Comparison of ENCODE assay signal across 26 cellular contexts in the genomic region with DNA sequence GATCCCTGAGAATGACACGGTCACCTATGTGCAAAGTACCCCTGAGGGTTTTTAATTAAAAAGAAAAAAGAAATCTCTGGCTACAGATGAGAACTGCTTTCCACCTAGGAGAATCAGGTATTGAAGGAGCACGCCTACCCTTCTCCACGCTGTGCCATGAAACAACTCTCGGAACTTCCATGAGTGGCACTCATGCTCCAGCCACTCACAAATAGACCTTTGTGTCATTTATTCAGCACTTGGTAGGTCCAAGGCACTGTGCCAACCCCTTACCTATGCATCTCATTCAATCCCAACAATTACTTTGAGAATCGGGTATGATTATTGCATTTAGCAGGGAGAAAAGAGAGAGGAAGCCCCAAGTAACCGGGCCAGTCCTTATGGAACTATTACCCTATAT. TPM values are rescaled to one million over a fixed set of nuclear protein-coding genes. Genes with fewer than 3 reads are reported as not detected.
DNase-seq lines count a peak whose midpoint lies in the region; ATAC-seq, FAIRE-seq and TF ChIP-seq lines count a peak whose summit lies in the region.
"Had no signal": no experiment of that assay in that cellular context is flagged by ENCODE, and none has a peak within 500 bp of the region (broad histone marks: within the 10 kb centered on the region; RNA-seq: fewer than 3 reads in every experiment).

No MANE protein-coding gene starts in this region.

- no peak overlapping the region for H3K4me2 ChIP-seq in H1 (ENCODE audit: insufficient read depth in 1 of 2, low read depth in 2 of 2, low read length in 2 of 2)
- H3K4me2 ChIP-seq: PC-9 had no signal

- TF ChIP-seq CTCF in H1 (IDR thresholded peaks at IDR 0.05; ENCODE audit: control extremely low read depth in 1 of 3, insufficient read depth in 1 of 3, low read depth in 1 of 3, low read length in 3 of 3) (no peak), upper lobe of right lung (IDR thresholded peaks at IDR 0.05) (no peak)

- POLR2A ChIA-PET in H1 (lab: Charles Lee; ENCODE audit: partially characterized antibody), result no interaction called here

- H2BK120ac ChIP-seq in H1 (replicated peaks; ENCODE audit: low read depth, low read length), result no peak overlapping the region

- H3K27me3 ChIP-seq in H1 (replicated peaks in 1 of 4; ENCODE audit: control insufficient read depth in 3 of 4, extremely low read depth in 1 of 4, insufficient read depth in 3 of 4, low read length in 3 of 4) (no peaks in the 10 kb centered on the region), upper lobe of right lung (no peaks in the 10 kb centered on the region)
- H3K27me3 ChIP-seq: esophagus squamous epithelium, right lobe of liver, transverse colon had no signal

- no peaks in the 10 kb centered on the region for H3K79me2 ChIP-seq in H1 (ENCODE audit: control insufficient read depth in 1 of 2, insufficient read depth in 2 of 2, low read length in 2 of 2)

- H3K4ac ChIP-seq in H1 (replicated peaks; ENCODE audit: insufficient read length, low read depth, low read length), result no peak overlapping the region

- H3K36me3 ChIP-seq in H1 (ENCODE audit: control insufficient read depth in 2 of 4, insufficient read depth in 4 of 4, low read length in 3 of 4) (no peaks in the 10 kb centered on the region), upper lobe of right lung (no peaks in the 10 kb centered on the region)
- H3K36me3 ChIP-seq: esophagus squamous epithelium, prostate gland, right lobe of liver, transverse colon had no signal

- H3K9me3 ChIP-seq in H1 (ENCODE audit: insufficient read depth in 2 of 2, low read depth in 1 of 2, low read length in 1 of 2) (no peaks in the 10 kb centered on the region), upper lobe of right lung (no peaks in the 10 kb centered on the region)
- H3K9me3 ChIP-seq: esophagus squamous epithelium, prostate gland, right lobe of liver, transverse colon had no signal

- H3K23me2 ChIP-seq in H1 (ENCODE audit: low read depth, low read length), result no peaks in the 10 kb centered on the region

- H3K4me1 ChIP-seq in H1 (replicated peaks in 1 of 4; ENCODE audit: control insufficient read depth in 3 of 4, insufficient read depth in 4 of 4, low read length in 3 of 4), result 0 out of 7 replicates have a peak, but pooled peaks cover 0 to 2% (median 0%) of the 10 kb centered on the region in 4 experiments
- H3K4me1 ChIP-seq in upper lobe of right lung, result peaks cover 11% of the 10 kb centered on the region
- H3K4me1 ChIP-seq: prostate gland had no signal

- H2BK12ac ChIP-seq in H1 (ENCODE audit: low read depth, low read length), result peak overlapping the region; percentile 28; the same call in 1 of the 2 replicates

- H2BK15ac ChIP-seq in H1 (ENCODE audit: low read length), result no peak overlapping the region

- 0 out of 2 replicates have a peak overlapping the region, but pooled peaks have one; percentile 11 for H2AFZ ChIP-seq in H1 (ENCODE audit: low read length)
- H2AFZ ChIP-seq: PC-9 had no signal

- no peaks in the 10 kb centered on the region for H4K20me1 ChIP-seq in H1 (replicated peaks in 1 of 2; ENCODE audit: control insufficient read depth in 1 of 2, insufficient read depth in 2 of 2, low read length in 2 of 2)

- peak overlapping the region; percentile 65 for H3K27ac Mint-ChIP-seq in stimulated activated naive CD8-positive, alpha-beta T cell treated with anti-CD3 and anti-CD28 coated beads, Interleukin-15, Interleukin-2, amounts not matched to agents 100 ng/mL and 50 ng/mL, for 24 hours

- peaks cover 87% of the 10 kb centered on the region for H3K4me1 Mint-ChIP-seq in stimulated activated naive CD8-positive, alpha-beta T cell treated with anti-CD3 and anti-CD28 coated beads, Interleukin-15, Interleukin-2, amounts not matched to agents 100 ng/mL and 50 ng/mL, for 24 hours (ENCODE audit: low read depth)

- H3K9ac ChIP-seq in H1 (replicated peaks in 1 of 4; ENCODE audit: extremely low read depth in 1 of 4, low read depth in 3 of 4, low read length in 3 of 4), result no peak overlapping the region

- H3K79me1 ChIP-seq in H1 (ENCODE audit: low read depth, low read length), result no peaks in the 10 kb centered on the region

- no peaks in the 10 kb centered on the region for H3K27me3 Mint-ChIP-seq in stimulated activated naive CD8-positive, alpha-beta T cell treated with anti-CD3 and anti-CD28 coated beads, Interleukin-15, Interleukin-2, amounts not matched to agents 100 ng/mL and 50 ng/mL, for 24 hours
- H3K27me3 Mint-ChIP-seq: activated CD4-positive, alpha-beta T cell treated with anti-CD3 and anti-CD28 coated beads for 36 hours had no signal

- H3K4me3 ChIP-seq in H1 (ENCODE audit: extremely low read depth in 1 of 4, insufficient read depth in 2 of 4, low read depth in 3 of 4, low read length in 4 of 4), result no peak overlapping the region
- H3K4me3 ChIP-seq in upper lobe of right lung, result no peak overlapping the region
- H3K4me3 ChIP-seq: esophagus squamous epithelium, PC-9, prostate gland, right lobe of liver, transverse colon had no signal

- 0 out of 2 replicates have a peak overlapping the region, but pooled peaks have one; percentile 42 for H2BK5ac ChIP-seq in H1 (ENCODE audit: low read depth, low read length)

- no peaks in the 10 kb centered on the region for H3K9me3 Mint-ChIP-seq in stimulated activated naive CD8-positive, alpha-beta T cell treated with anti-CD3 and anti-CD28 coated beads, Interleukin-15, Interleukin-2, amounts not matched to agents 100 ng/mL and 50 ng/mL, for 24 hours
- H3K9me3 Mint-ChIP-seq: dendritic cell treated with granulocyte-macrophage colony-stimulating factor and Interleukin-4, amounts not matched to agents 40 ng/mL and 50 ng/mL, for 4 days; T-helper 2 cell treated with Interferon-gamma antibody and Interleukin-4, amounts not matched to agents 5 μg/mL and 100 μg/mL, for 36 hours had no signal

- H3K36me3 Mint-ChIP-seq in stimulated activated naive CD8-positive, alpha-beta T cell treated with anti-CD3 and anti-CD28 coated beads, Interleukin-15, Interleukin-2, amounts not matched to agents 100 ng/mL and 50 ng/mL, for 24 hours (ENCODE audit: low read depth), result no peaks in the 10 kb centered on the region

- H3K18ac ChIP-seq in H1 (ENCODE audit: extremely low read depth, low read length), result peak overlapping the region; percentile 19; the same call in 1 of the 2 replicates

- WGBS in H1 (ENCODE audit: extremely low coverage in 1 of 2, insufficient coverage in 1 of 2, insufficient read length in 1 of 2, insufficient replicate concordance in 2 of 2, low coverage in 1 of 2, low lambda C conversion rate in 2 of 2, missing lambda C conversion rate in 1 of 2), 2 experiments, result 85% methylated on average over 6 of the region's 6 CpGs; no CpG with 5 or more reads in 1 of the 2 experiments

- FAIRE-seq in H1 (lab: Jason Lieb, UNC), result no peak
- FAIRE-seq: endometrium had no signal

- no peak for DNase-seq in stimulated activated naive CD8-positive, alpha-beta T cell treated with anti-CD3 and anti-CD28 coated beads, Interleukin-15, Interleukin-2, amounts not matched to agents 100 U/mL and 50 U/mL, for 24 hours
- peak; percentile 45 for DNase-seq in NCI-H69 (lab: John Stamatoyannopoulos, UW)
- no peak for DNase-seq in H1 (ENCODE audit: low read depth in 1 of 2, low spot score in 2 of 2)
- no peak for DNase-seq in upper lobe of right lung
- DNase-seq in medulla oblongata (ENCODE audit: extremely low spot score), result no peak
- DNase-seq: caudate nucleus, foreskin keratinocyte, head of caudate nucleus, islet precursor cell, left ventricle myocardium superior, NCI-H1048, NCI-H1694, PC-9, right lobe of liver, Right ventricle myocardium superior, transverse colon had no signal

- no peak overlapping the region for H2AK5ac ChIP-seq in H1 (ENCODE audit: low read depth, low read length)

- no peak overlapping the region for H4K8ac ChIP-seq in H1 (ENCODE audit: extremely low read depth, insufficient read depth, low read length)

- H3K14ac ChIP-seq in H1 (ENCODE audit: insufficient read length), result no peak overlapping the region

- TF ChIP-seq RAD21 in H1 (IDR thresholded peaks at IDR 0.05 in 1 of 2, conservative IDR thresholded peaks at IDR 0.05 in 1 of 2; ENCODE audit: low read depth in 2 of 2, low read length in 2 of 2), result no peak

- H4K5ac ChIP-seq in H1 (ENCODE audit: insufficient read length, low read depth, low read length), result no peak overlapping the region

- ATAC-seq in stimulated activated naive CD8-positive, alpha-beta T cell treated with anti-CD3 and anti-CD28 coated beads, Interleukin-15, Interleukin-2, amounts not matched to agents 100 U/mL and 50 U/mL, for 24 hours, result no peak
- ATAC-seq in upper lobe of right lung (peak; percentile 16), HG02610 (IDR thresholded peaks at IDR 0.05; ENCODE audit: unreplicated experiment) (no peak), HG02678 (IDR thresholded peaks at IDR 0.05; ENCODE audit: unreplicated experiment) (no peak)
- ATAC-seq: foreskin keratinocyte, left ventricle myocardium superior, right lobe of liver, SK-N-SH treated with all-trans-retinoic acid at 6 μM for 48 hours had no signal

- TF ChIP-seq EP300 in H1 (IDR thresholded peaks at IDR 0.05; ENCODE audit: borderline replicate concordance in 1 of 2, low read depth in 2 of 2, low read length in 2 of 2), result no peak

- H2BK20ac ChIP-seq in H1 (ENCODE audit: low read length), result no peak overlapping the region

- H3K56ac ChIP-seq in H1 (replicated peaks; ENCODE audit: insufficient read length, low read depth, low read length), result no peak overlapping the region

- no peak for TF ChIP-seq POLR2A in H1 (IDR thresholded peaks at IDR 0.05; ENCODE audit: control extremely low read depth in 1 of 2, low read depth in 2 of 2, low read length in 2 of 2)

- no peak overlapping the region for H3K27ac ChIP-seq in H1 (ENCODE audit: low read depth, low read length)
- no peak overlapping the region for H3K27ac ChIP-seq in upper lobe of right lung
- H3K27ac ChIP-seq: esophagus squamous epithelium, foreskin keratinocyte, PC-9, prostate gland, right lobe of liver, transverse colon had no signal

- no peak overlapping the region for H3K23ac ChIP-seq in H1 (ENCODE audit: insufficient read length)

- intact Hi-C loops in upper lobe of right lung (cut with DNase I), result no loop called here

- H4K91ac ChIP-seq in H1 (replicated peaks; ENCODE audit: insufficient read length, low read length), result no peak overlapping the region

- CTCF ChIA-PET in H1 (lab: Charles Lee; ENCODE audit: partially characterized antibody), result interaction anchor here (1.3 kb wide), 1 partner anchor 11 kb away, joined by 3 read pairs; no protein-coding TSS in a partner anchor

- H3K4me3 Mint-ChIP-seq in stimulated activated naive CD8-positive, alpha-beta T cell treated with anti-CD3 and anti-CD28 coated beads, Interleukin-15, Interleukin-2, amounts not matched to agents 100 ng/mL and 50 ng/mL, for 24 hours, result no peak overlapping the region
- H3K4me3 Mint-ChIP-seq: activated CD4-positive, alpha-beta T cell treated with anti-CD3 and anti-CD28 coated beads for 36 hours; dendritic cell treated with granulocyte-macrophage colony-stimulating factor and Interleukin-4, amounts not matched to agents 40 ng/mL and 50 ng/mL, for 4 days had no signal

RNA-seq across cellular contexts. Expression of gene TTC39C, which starts 44.9 kb away (rescaled TPM):
- total RNA-seq in H1 (2021; fragmentation: NEBNext Ultra II Directional; extraction: Animal tissue kit (Norgen Biotek cat#: 25700)), result 78.6 and 79.1 TPM in 2 replicates
- polyA plus RNA-seq in H1 (2011; rRNA removed), result 6.2 and 8.1 TPM in 2 replicates
- polyA plus RNA-seq in H1 (2011; cell fraction: cytosol; rRNA removed), result 12.5 TPM
- polyA plus RNA-seq in H1 (2011; cell fraction: nucleus; rRNA removed), result 13.4 TPM
- 13.5 to 17.1 TPM (median 13.6 TPM) in 4 replicates for polyA plus RNA-seq in H1 (2012, experiment 1 of 2)
- polyA plus RNA-seq in H1 (2012, experiment 2 of 2), result 7.6 TPM
- 44.7 TPM for polyA plus RNA-seq in H1 (2013, experiment 1 of 2)
- polyA plus RNA-seq in H1 (2013, experiment 2 of 2), result 42.2 TPM
- 29.2 and 31.6 TPM in 2 replicates for polyA minus RNA-seq in H1 (2011; rRNA and poly(A)+ RNA removed)
- polyA minus RNA-seq in H1 (2011; cell fraction: cytosol; rRNA and poly(A)+ RNA removed), result 22.7 TPM
- 37.4 TPM for polyA minus RNA-seq in H1 (2011; cell fraction: nucleus; rRNA and poly(A)+ RNA removed)
- total RNA-seq in upper lobe of right lung, result 14.8 TPM
